ENCODE assay signal across 5 cellular contexts in the genomic region with DNA sequence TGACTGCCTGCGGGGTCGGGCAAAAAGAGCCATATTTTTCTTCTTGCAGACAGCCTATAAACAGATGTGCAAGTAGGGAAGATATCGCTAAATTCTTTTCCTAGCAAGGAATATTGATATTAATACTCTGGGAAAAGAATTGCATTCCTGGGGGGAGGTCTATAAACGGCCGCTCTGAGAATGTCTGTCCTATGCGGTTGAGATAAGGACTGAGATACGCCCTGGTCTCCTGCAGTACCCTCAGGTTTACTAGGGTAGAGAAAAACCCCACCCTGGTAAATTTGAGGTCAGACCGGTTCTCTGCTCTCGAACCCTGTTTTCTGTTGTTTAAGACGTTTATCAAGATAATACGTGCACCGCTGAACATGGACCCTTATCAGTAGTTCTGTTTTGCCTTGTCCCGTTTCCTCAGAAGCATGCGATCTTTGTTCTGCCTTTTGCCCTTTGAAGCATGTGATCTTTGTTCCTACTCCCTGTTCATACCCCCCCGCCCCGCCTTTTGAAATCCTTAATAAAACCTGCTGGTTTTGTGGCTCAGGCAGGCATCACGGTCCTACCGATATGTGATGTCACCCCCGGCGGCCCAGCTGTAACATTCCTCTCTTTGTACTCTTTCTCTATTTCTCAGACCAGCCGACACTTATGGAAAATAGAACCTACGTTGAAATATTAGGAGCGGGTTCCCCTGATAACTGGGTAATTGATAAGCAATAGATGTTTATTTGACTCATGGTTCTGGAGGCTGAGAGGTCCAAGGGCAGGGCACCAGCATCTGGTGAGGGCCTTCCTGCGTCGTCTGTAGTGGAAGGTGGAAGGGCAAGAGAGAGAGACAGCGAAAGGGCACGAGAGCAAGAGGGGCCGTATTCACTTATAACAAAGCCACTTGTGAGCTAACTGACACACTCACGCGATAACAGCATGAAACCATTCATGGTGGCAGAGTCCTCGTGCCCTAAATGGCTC. TPM values are rescaled to one million over a fixed set of nuclear protein-coding genes. Genes with fewer than 3 reads are reported as not detected.
"Had no signal": no experiment of that assay in that cellular context is flagged by ENCODE, and none has a peak within 500 bp of the region (broad histone marks: within the 10 kb centered on the region; RNA-seq: fewer than 3 reads in every experiment).

No MANE protein-coding gene starts in this region.

RNA-seq across cellular contexts. Expression of a gene that starts 32.4 kb away (rescaled TPM):
- total RNA-seq: activated B cell treated with CpG ODN at 0.5 μM for 24 hours; activated CD4-positive, alpha-beta T cell treated with anti-CD3 and anti-CD28 coated beads, Interleukin-2, amount 10 ng/mL, durations not matched to agents 7 days and 5 days; activated CD8-positive, alpha-beta memory T cell treated with anti-CD3 and anti-CD28 coated beads, Interleukin-2, amount 10 ng/mL, durations not matched to agents 7 days and 5 days; activated CD8-positive, alpha-beta T cell treated with anti-CD3 and anti-CD28 coated beads, Interleukin-2, amount 10 ng/mL, durations not matched to agents 7 days and 5 days; T-helper 17 cell had no signal
